Comparison of ENCODE assay signal across 8 cellular contexts in the genomic region with DNA sequence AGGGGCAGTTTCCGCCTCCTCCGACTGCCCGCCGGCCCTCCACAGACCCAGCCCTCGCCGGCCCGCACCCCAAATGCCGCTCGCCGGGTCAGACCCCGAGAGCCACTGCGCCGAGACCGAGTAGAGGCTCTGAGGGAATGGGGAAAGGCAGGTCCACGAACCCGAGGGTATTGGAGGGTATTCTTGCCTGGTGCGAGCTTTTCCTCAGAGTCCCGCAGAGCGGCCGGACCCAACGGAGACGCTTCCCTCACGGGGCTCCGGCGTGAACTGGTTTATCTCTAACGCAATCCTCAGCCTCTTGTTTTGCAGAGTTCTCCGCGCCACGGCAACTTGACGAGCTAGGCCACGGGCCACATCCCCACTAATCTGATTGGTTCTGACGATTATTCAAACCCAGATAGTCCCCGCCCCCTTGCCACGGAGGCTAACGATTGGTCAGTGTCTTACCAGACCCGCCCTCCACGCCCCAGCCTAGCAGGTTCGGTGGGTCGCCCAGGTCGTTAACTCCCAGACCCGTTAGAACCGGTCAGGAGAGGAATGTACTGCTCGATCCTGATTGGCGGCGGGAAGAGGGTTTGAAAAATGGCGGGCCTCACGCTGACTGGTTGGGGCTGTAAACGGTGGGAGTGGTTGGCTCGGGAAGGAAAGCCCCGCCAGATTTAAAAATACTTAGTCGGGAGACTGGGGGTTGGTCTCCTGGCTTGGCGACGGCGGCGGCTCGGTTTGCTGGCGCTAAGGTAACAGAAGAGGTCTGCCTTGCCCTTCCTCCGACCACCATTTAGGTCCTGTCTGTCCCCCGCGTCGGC. TPM values are rescaled to one million over a fixed set of nuclear protein-coding genes. Genes with fewer than 3 reads are reported as not detected.
DNase-seq lines count a peak whose midpoint lies in the region; ATAC-seq lines count a peak whose summit lies in the region.

A gene (minus strand): TSS at position 274 of the 806 bp plus-strand sequence. CDS start 709 bp downstream, outside the sequence.

- intact Hi-C loops in left colon (cut with DNase I, micrococcal nuclease), result loop anchor here in 1 of 2 donors (5.0 kb wide), 1 partner anchor 38 kb away; a partner anchor contains a TSS

- peaks cover 0 to 42% (median 21%) of the 10 kb centered on the region in 11 experiments; a peak in 16 of 22 replicates for H4K20me1 ChIP-seq in BLaER1 treated with 17β-estradiol and CSF1 and Interleukin-3, amounts not matched to agents 10 nM and 100 nM

- H3K36me3 ChIP-seq in BLaER1 treated with 17β-estradiol and CSF1 and Interleukin-3, amounts not matched to agents 10 nM and 100 nM, result peaks cover 18 to 42% (median 41%) of the 10 kb centered on the region in 11 experiments; a peak in 19 of 22 replicates

- H3K4me3 ChIP-seq in BLaER1 treated with 17β-estradiol and CSF1 and Interleukin-3, amounts not matched to agents 10 nM and 100 nM, result peak within 1 kb of the TSS; percentile 72 to 99 (median 92)

- H3K27ac ChIP-seq in BLaER1 treated with 17β-estradiol and CSF1 and Interleukin-3, amounts not matched to agents 10 nM and 100 nM, result peak within 1 kb of the TSS; percentile 89 to 100 (median 98)

- peak; percentile 99 for DNase-seq in NCI-H748 (lab: John Stamatoyannopoulos, UW; ENCODE audit: unreplicated experiment)
- peak; percentile 100 for DNase-seq in activated CD4-positive, alpha-beta T cell treated with anti-CD3 and anti-CD28 coated beads, Interleukin-2, amount 50 U/mL, for 1 hour
- DNase-seq in cortex of kidney (lab: John Stamatoyannopoulos, UW), result peak; percentile 66
- DNase-seq in left colon, result peak; percentile 100
- peak; percentile 100 for DNase-seq in stimulated activated CD4-positive, alpha-beta T cell treated with anti-CD3 and anti-CD28 coated beads, Interleukin-1b, Interleukin-23, amount 100 ng/mL, for 48 hours

- H3K9ac ChIP-seq in BLaER1 treated with 17β-estradiol and CSF1 and Interleukin-3, amounts not matched to agents 10 nM and 100 nM, result peak within 1 kb of the TSS; percentile 93 to 100 (median 98)

- no peaks in the 10 kb centered on the region for H3K27me3 ChIP-seq in BLaER1 treated with 17β-estradiol and CSF1 and Interleukin-3, amounts not matched to agents 10 nM and 100 nM

- H3K4me1 ChIP-seq in BLaER1 treated with 17β-estradiol and CSF1 and Interleukin-3, amounts not matched to agents 10 nM and 100 nM, result peaks cover 22 to 49% (median 38%) of the 10 kb centered on the region in 10 experiments

- H3K4me2 ChIP-seq in BLaER1 treated with 17β-estradiol and CSF1 and Interleukin-3, amounts not matched to agents 10 nM and 100 nM, result peak within 1 kb of the TSS; percentile 80 to 97 (median 90)

- ATAC-seq in GM19351 (IDR thresholded peaks at IDR 0.05; ENCODE audit: unreplicated experiment) (peak; percentile 84), HG03521 (IDR thresholded peaks at IDR 0.05; ENCODE audit: unreplicated experiment) (peak; percentile 92), left colon (peak; percentile 88)

- H3K9me3 ChIP-seq in BLaER1 treated with 17β-estradiol and CSF1 and Interleukin-3, amounts not matched to agents 10 nM and 100 nM (replicated peaks in 1 of 11), result no peaks in the 10 kb centered on the region

RNA-seq across cellular contexts. Expression of the gene that starts here (rescaled TPM):
- total RNA-seq in left colon, result 10 to 100 TPM; 41.5 to 61.3 TPM

Comparison
In these comparisons a context has a peak if more than half of its experiments do, and no peak if none do; other contexts are left out.
1. Peak in every context shown above with its lines: DNase-seq, ATAC-seq, H3K4me3 ChIP-seq and H3K27ac ChIP-seq.